1 cellular context compared by ENCODE assay signal in the genomic region with DNA sequence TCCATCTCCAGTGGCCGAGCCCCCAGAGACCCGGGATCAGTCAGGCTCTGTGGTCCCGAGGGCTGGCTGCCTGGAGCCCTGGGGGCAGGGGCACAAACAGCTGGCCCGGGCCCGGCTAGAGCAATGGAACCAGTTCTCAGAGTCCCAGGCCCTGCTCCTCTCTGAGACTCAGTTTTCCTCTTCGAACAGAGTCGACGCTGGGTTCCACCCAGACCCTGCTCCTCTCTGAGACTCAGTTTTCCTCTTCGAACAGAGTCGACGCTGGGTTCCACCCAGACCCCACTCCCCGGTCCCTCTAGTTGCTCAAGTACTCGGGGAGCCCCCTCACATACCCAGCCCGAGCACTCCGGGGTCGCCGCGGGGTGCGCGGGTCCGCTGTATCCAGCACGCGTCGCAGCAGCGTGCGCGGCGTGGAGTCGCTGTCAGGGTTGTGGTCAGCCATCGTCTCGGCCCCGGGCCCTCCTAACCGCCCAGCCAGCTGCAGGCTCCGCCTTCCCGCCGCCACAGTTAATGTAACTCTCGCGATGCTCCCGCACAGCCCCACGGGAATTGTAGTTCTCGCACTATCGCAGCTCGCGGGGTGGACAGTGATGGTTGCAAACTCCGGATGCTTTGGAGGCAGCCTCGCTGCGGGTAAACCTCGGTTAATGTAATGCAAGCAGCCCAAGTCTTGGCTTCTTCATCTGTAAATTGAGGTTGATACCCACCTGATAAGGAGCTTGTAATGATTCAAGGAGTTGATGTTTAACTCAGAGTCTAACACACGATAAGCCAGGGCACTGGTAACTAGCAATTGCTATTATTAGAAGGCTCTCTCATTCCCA.
A peak's percentile ranks its signal among the peaks of the same experiment; 100 is the strongest.
TF ChIP-seq lines count a peak whose summit lies in the region.

No MANE protein-coding gene starts in this region.

TF ChIP-seq in K562, 482 proteins besides CTCF, POLR2A, EP300 and RAD21 (continued from another document and continues in another):
- TF ChIP-seq NCOA2 (IDR thresholded peaks at IDR 0.05; ENCODE audit: partially characterized antibody in 2 of 2), result no peak
- no peak for TF ChIP-seq ZNF239 (CRISPR knock-in tag; IDR thresholded peaks at IDR 0.05)
- peak; percentile 87 to 94; a peak in 3 of 4 replicates for TF ChIP-seq SIN3A (IDR thresholded peaks at IDR 0.05; ENCODE audit: borderline replicate concordance in 2 of 2, control insufficient read depth in 1 of 2, low read depth in 2 of 2, low read length in 2 of 2)
- TF ChIP-seq ZNF165 (CRISPR knock-in tag; IDR thresholded peaks at IDR 0.05; ENCODE audit: borderline replicate concordance), result no peak
- TF ChIP-seq, protein P1, sequence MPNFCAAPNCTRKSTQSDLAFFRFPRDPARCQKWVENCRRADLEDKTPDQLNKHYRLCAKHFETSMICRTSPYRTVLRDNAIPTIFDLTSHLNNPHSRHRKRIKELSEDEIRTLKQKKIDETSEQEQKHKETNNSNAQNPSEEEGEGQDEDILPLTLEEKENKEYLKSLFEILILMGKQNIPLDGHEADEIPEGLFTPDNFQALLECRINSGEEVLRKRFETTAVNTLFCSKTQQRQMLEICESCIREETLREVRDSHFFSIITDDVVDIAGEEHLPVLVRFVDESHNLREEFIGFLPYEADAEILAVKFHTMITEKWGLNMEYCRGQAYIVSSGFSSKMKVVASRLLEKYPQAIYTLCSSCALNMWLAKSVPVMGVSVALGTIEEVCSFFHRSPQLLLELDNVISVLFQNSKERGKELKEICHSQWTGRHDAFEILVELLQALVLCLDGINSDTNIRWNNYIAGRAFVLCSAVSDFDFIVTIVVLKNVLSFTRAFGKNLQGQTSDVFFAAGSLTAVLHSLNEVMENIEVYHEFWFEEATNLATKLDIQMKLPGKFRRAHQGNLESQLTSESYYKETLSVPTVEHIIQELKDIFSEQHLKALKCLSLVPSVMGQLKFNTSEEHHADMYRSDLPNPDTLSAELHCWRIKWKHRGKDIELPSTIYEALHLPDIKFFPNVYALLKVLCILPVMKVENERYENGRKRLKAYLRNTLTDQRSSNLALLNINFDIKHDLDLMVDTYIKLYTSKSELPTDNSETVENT (CRISPR knock-in tag; IDR thresholded peaks at IDR 0.05), result no peak
- no peak for TF ChIP-seq GATAD2A (IDR thresholded peaks at IDR 0.05)
- TF ChIP-seq, protein P2, sequence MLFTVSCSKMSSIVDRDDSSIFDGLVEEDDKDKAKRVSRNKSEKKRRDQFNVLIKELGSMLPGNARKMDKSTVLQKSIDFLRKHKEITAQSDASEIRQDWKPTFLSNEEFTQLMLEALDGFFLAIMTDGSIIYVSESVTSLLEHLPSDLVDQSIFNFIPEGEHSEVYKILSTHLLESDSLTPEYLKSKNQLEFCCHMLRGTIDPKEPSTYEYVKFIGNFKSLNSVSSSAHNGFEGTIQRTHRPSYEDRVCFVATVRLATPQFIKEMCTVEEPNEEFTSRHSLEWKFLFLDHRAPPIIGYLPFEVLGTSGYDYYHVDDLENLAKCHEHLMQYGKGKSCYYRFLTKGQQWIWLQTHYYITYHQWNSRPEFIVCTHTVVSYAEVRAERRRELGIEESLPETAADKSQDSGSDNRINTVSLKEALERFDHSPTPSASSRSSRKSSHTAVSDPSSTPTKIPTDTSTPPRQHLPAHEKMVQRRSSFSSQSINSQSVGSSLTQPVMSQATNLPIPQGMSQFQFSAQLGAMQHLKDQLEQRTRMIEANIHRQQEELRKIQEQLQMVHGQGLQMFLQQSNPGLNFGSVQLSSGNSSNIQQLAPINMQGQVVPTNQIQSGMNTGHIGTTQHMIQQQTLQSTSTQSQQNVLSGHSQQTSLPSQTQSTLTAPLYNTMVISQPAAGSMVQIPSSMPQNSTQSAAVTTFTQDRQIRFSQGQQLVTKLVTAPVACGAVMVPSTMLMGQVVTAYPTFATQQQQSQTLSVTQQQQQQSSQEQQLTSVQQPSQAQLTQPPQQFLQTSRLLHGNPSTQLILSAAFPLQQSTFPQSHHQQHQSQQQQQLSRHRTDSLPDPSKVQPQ (CRISPR knock-in tag; IDR thresholded peaks at IDR 0.05; ENCODE audit: borderline replicate concordance), result no peak
- peak; percentile 79 for TF ChIP-seq CREM (IDR thresholded peaks at IDR 0.05; ENCODE audit: low read depth)
- TF ChIP-seq ELF1 (tag; IDR thresholded peaks at IDR 0.05), result 0 out of 2 replicates have a peak, but pooled peaks have one; percentile 3
- TF ChIP-seq FOXJ2 (tag; IDR thresholded peaks at IDR 0.05), result no peak
- no peak for TF ChIP-seq POLR2AphosphoS2 (IDR thresholded peaks at IDR 0.05; ENCODE audit: low read length)
- TF ChIP-seq, protein P3, sequence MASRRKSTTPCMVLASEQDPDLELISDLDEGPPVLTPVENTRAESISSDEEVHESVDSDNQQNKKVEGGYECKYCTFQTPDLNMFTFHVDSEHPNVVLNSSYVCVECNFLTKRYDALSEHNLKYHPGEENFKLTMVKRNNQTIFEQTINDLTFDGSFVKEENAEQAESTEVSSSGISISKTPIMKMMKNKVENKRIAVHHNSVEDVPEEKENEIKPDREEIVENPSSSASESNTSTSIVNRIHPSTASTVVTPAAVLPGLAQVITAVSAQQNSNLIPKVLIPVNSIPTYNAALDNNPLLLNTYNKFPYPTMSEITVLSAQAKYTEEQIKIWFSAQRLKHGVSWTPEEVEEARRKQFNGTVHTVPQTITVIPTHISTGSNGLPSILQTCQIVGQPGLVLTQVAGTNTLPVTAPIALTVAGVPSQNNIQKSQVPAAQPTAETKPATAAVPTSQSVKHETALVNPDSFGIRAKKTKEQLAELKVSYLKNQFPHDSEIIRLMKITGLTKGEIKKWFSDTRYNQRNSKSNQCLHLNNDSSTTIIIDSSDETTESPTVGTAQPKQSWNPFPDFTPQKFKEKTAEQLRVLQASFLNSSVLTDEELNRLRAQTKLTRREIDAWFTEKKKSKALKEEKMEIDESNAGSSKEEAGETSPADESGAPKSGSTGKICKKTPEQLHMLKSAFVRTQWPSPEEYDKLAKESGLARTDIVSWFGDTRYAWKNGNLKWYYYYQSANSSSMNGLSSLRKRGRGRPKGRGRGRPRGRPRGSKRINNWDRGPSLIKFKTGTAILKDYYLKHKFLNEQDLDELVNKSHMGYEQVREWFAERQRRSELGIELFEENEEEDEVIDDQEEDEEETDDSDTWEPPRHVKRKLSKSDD (conservative IDR thresholded peaks at IDR 0.05; ENCODE audit: low read length), result peak; percentile 94
- TF ChIP-seq CBX1 (IDR thresholded peaks at IDR 0.05; ENCODE audit: low read depth), result peak; percentile 34; the same call in 1 of the 2 replicates
- no peak for TF ChIP-seq ARID2 (IDR thresholded peaks at IDR 0.05)
- TF ChIP-seq, protein P4, sequence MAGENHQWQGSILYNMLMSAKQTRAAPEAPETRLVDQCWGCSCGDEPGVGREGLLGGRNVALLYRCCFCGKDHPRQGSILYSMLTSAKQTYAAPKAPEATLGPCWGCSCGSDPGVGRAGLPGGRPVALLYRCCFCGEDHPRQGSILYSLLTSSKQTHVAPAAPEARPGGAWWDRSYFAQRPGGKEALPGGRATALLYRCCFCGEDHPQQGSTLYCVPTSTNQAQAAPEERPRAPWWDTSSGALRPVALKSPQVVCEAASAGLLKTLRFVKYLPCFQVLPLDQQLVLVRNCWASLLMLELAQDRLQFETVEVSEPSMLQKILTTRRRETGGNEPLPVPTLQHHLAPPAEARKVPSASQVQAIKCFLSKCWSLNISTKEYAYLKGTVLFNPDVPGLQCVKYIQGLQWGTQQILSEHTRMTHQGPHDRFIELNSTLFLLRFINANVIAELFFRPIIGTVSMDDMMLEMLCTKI (IDR thresholded peaks at IDR 0.05; ENCODE audit: partially characterized antibody), result no peak
- TF ChIP-seq ZNF354B (CRISPR knock-in tag; IDR thresholded peaks at IDR 0.05), result no peak
- TF ChIP-seq MAFK (IDR thresholded peaks at IDR 0.05; ENCODE audit: low read length), result no peak
- no peak for TF ChIP-seq RBM34 (IDR thresholded peaks at IDR 0.05; ENCODE audit: borderline replicate concordance, insufficient read depth, low read length)
- no peak for TF ChIP-seq RAD51 (IDR thresholded peaks at IDR 0.05; ENCODE audit: borderline replicate concordance, low read depth)
- TF ChIP-seq NEUROD1 (IDR thresholded peaks at IDR 0.05; ENCODE audit: borderline replicate concordance, low read depth, low read length, partially characterized antibody), result peak; percentile 74
- TF ChIP-seq, protein P5, sequence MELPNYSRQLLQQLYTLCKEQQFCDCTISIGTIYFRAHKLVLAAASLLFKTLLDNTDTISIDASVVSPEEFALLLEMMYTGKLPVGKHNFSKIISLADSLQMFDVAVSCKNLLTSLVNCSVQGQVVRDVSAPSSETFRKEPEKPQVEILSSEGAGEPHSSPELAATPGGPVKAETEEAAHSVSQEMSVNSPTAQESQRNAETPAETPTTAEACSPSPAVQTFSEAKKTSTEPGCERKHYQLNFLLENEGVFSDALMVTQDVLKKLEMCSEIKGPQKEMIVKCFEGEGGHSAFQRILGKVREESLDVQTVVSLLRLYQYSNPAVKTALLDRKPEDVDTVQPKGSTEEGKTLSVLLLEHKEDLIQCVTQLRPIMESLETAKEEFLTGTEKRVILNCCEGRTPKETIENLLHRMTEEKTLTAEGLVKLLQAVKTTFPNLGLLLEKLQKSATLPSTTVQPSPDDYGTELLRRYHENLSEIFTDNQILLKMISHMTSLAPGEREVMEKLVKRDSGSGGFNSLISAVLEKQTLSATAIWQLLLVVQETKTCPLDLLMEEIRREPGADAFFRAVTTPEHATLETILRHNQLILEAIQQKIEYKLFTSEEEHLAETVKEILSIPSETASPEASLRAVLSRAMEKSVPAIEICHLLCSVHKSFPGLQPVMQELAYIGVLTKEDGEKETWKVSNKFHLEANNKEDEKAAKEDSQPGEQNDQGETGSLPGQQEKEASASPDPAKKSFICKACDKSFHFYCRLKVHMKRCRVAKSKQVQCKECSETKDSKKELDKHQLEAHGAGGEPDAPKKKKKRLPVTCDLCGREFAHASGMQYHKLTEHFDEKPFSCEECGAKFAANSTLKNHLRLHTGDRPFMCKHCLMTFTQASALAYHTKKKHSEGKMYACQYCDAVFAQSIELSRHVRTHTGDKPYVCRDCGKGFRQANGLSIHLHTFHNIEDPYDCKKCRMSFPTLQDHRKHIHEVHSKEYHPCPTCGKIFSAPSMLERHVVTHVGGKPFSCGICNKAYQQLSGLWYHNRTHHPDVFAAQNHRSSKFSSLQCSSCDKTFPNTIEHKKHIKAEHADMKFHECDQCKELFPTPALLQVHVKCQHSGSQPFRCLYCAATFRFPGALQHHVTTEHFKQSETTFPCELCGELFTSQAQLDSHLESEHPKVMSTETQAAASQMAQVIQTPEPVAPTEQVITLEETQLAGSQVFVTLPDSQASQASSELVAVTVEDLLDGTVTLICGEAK (IDR thresholded peaks at IDR 0.05), result no peak
- TF ChIP-seq, protein P5 (CRISPR knock-in tag; IDR thresholded peaks at IDR 0.05), result no peak
- TF ChIP-seq SMAD4 (CRISPR knock-in tag; conservative IDR thresholded peaks at IDR 0.05), result peak; percentile 50
- no peak for TF ChIP-seq ZNF717 (CRISPR knock-in tag; IDR thresholded peaks at IDR 0.05)
- no peak for TF ChIP-seq HEY1 (CRISPR knock-in tag; IDR thresholded peaks at IDR 0.05; ENCODE audit: borderline replicate concordance)
- TF ChIP-seq PHTF2 (CRISPR knock-in tag; IDR thresholded peaks at IDR 0.05), result no peak
- TF ChIP-seq JUN (IDR thresholded peaks at IDR 0.05; ENCODE audit: borderline replicate concordance, low read depth, low read length), result no peak
- TF ChIP-seq JUN (CRISPR knock-in tag; IDR thresholded peaks at IDR 0.05; ENCODE audit: borderline replicate concordance), result peak; percentile 62; the same call in 1 of the 2 replicates
- TF ChIP-seq, protein P6, sequence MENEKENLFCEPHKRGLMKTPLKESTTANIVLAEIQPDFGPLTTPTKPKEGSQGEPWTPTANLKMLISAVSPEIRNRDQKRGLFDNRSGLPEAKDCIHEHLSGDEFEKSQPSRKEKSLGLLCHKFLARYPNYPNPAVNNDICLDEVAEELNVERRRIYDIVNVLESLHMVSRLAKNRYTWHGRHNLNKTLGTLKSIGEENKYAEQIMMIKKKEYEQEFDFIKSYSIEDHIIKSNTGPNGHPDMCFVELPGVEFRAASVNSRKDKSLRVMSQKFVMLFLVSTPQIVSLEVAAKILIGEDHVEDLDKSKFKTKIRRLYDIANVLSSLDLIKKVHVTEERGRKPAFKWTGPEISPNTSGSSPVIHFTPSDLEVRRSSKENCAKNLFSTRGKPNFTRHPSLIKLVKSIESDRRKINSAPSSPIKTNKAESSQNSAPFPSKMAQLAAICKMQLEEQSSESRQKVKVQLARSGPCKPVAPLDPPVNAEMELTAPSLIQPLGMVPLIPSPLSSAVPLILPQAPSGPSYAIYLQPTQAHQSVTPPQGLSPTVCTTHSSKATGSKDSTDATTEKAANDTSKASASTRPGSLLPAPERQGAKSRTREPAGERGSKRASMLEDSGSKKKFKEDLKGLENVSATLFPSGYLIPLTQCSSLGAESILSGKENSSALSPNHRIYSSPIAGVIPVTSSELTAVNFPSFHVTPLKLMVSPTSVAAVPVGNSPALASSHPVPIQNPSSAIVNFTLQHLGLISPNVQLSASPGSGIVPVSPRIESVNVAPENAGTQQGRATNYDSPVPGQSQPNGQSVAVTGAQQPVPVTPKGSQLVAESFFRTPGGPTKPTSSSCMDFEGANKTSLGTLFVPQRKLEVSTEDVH (IDR thresholded peaks at IDR 0.05; ENCODE audit: low read depth, partially characterized antibody), result no peak
- no peak for TF ChIP-seq PHB (CRISPR knock-in tag; IDR thresholded peaks at IDR 0.05)
- TF ChIP-seq MYBL2 (IDR thresholded peaks at IDR 0.05; ENCODE audit: low read depth), result no peak
- TF ChIP-seq MYBL2 (CRISPR knock-in tag; IDR thresholded peaks at IDR 0.05; ENCODE audit: borderline replicate concordance), result no peak
- no peak for TF ChIP-seq ZNF316 (IDR thresholded peaks at IDR 0.05)
- TF ChIP-seq NR2F6 (CRISPR knock-in tag; IDR thresholded peaks at IDR 0.05), result no peak
- no peak for TF ChIP-seq ZBED1 (IDR thresholded peaks at IDR 0.05)
- TF ChIP-seq, protein P7, sequence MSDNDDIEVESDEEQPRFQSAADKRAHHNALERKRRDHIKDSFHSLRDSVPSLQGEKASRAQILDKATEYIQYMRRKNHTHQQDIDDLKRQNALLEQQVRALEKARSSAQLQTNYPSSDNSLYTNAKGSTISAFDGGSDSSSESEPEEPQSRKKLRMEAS (CRISPR knock-in tag; IDR thresholded peaks at IDR 0.05), result peak; percentile 91
